Comparison of ENCODE assay signal across 8 cellular contexts in the genomic region with DNA sequence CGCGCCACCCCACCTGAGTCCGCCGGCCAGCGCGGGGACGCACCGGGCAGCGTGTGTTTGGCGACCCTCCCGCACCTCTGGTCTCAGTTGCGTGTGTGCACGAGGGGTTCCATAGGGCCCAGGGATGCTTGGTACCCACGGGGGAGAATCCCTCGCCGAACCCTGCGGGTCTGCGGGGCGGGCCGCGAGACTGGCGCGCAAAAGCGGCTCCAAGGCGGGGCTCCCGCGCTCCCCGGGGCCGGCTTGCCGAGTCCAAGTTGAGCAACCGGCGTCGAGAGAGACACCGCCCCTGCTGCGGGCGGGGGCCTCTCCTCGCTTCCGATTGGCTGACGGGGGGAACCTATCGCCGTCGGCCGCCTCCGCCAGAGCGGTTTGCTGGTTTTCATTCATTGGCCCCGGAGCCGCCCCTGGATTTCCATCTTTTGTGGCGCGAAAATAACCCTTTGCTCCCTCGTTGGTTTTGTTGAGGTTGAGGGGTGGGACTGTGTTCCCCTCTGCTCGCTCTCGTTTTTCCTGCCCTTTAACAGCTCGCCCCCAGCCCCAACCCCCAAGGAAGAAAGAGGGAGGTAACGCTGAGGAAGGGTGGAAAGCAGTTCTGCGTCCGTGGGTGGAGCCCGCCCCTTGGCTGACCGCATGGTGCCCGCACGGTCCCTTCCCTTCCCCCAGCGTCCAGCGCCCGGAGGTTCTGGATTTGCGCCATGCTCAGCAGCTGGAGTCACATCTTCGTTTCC. TPM values are rescaled to one million over a fixed set of nuclear protein-coding genes. Genes with fewer than 3 reads are reported as not detected.
A peak's percentile ranks its signal among the peaks of the same experiment; 100 is the strongest.
DNase-seq lines count a peak whose midpoint lies in the region; ATAC-seq lines count a peak whose summit lies in the region.

No MANE protein-coding gene starts in this region.

- peak; percentile 77 for ATAC-seq in GM21515 (IDR thresholded peaks at IDR 0.05; ENCODE audit: unreplicated experiment)

- intact Hi-C loops in posterior vena cava (cut with DNase I) = no loop called here

- DNase-seq in EL (peak; percentile 97), HS-5 (ENCODE audit: low read depth) (peak; percentile 88), NCI-H82 treated with DMSO at 0.1 percent for 48 hours (lab: John Stamatoyannopoulos, UW; ENCODE audit: unreplicated experiment) (peak; percentile 98), foreskin melanocyte (peak; percentile 90), posterior vena cava (ENCODE audit: low spot score) (peak; percentile 92), RKO (ENCODE audit: low spot score) (no peak)
- peak; percentile 91 for DNase-seq in activated CD8-positive, alpha-beta memory T cell treated with anti-CD3 and anti-CD28 coated beads, Interleukin-2, amount 50 U/mL, for 48 hours

RNA-seq across cellular contexts. Expression of gene IGF2BP3, which starts 4.0 kb away (rescaled TPM):
- total RNA-seq in posterior vena cava = under 1 TPM; 0.48 to 0.51 TPM

RNA-seq across cellular contexts. Expression of gene TRA2A, which starts 57.5 kb away (rescaled TPM):
- 10 to 100 TPM; 51.1 to 52.2 TPM for total RNA-seq in posterior vena cava
